Comparison of ENCODE assay signal across 24 cellular contexts in the genomic region with DNA sequence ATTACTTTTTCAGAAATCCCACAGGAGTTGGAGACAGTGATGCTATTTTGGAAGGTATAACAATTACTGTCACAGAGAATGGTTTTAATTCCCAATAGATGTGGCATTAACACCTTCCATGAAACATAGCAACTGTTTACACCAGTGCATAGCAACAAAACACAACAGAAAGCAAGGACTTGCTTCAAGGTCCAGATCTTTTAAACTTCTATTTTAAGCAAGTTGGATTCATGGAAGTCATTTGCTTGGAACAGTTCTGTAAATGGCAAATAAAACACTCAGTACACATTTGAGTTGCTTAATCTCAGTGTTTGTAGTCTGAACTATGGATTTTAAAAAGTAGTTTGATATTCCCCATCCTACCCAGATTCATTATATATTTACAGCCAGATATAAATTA.
DNase-seq lines count a peak whose midpoint lies in the region; ATAC-seq, FAIRE-seq and TF ChIP-seq lines count a peak whose summit lies in the region.
"Had no signal": no experiment of that assay in that cellular context is flagged by ENCODE, and none has a peak within 500 bp of the region (broad histone marks: within the 10 kb centered on the region; RNA-seq: fewer than 3 reads in every experiment).

No MANE protein-coding gene starts in this region.

- no peaks in the 10 kb centered on the region for H3K27me3 ChIP-seq in heart right ventricle
- no peaks in the 10 kb centered on the region for H3K27me3 ChIP-seq in right cardiac atrium (ENCODE audit: control insufficient read depth, insufficient read depth)
- H3K27me3 ChIP-seq in ovary = no peaks in the 10 kb centered on the region
- H3K27me3 ChIP-seq in CD8-positive, alpha-beta T cell (ENCODE audit: insufficient read depth, low read length) = no peaks in the 10 kb centered on the region
- H3K27me3 ChIP-seq: BLaER1 had no signal

- intact Hi-C loops in heart right ventricle (cut with DNase I) = no loop called here
- intact Hi-C loops in right cardiac atrium (cut with DNase I) = no loop called here
- intact Hi-C loops in ovary (cut with DNase I) = no loop called here
- intact Hi-C loops in CD8-positive, alpha-beta T cell (cut with DNase I, micrococcal nuclease) = no loop called here

- peaks cover 8% of the 10 kb centered on the region for H3K9me3 Mint-ChIP-seq in CD8-positive, alpha-beta T cell

- no peaks in the 10 kb centered on the region for H3K27me3 Mint-ChIP-seq in CD8-positive, alpha-beta T cell (ENCODE audit: low read depth)
- H3K27me3 Mint-ChIP-seq: CD4-positive, alpha-beta memory T cell had no signal

- DNase-seq in frontal cortex (ENCODE audit: low spot score in 2 of 2) = no peak
- DNase-seq in heart right ventricle = no peak
- no peak for DNase-seq in right cardiac atrium
- DNase-seq in myocyte (ENCODE audit: low read depth) = peak; percentile 6
- DNase-seq in ovary = no peak
- no peak for DNase-seq in CD8-positive, alpha-beta T cell
- DNase-seq: 8988T; CD4-positive, alpha-beta memory T cell; COR-L47; DMS 273 treated with DMSO at 0.1 percent for 48 hours; DMS53; DND-41; EL; GOT3; H7; HFFc6; IMR-90 had no signal

- CTCF ChIA-PET in CD8-positive, alpha-beta T cell (lab: Charles Lee) = no interaction called here

- no peak for TF ChIP-seq EP300 in ovary (IDR thresholded peaks at IDR 0.05)

- FAIRE-seq in frontal cortex (lab: Jason Lieb, UNC) = peak; percentile 33
- FAIRE-seq: GM12892, GM18507, HTR-8/SVneo had no signal

- TF ChIP-seq POLR2A in ovary (IDR thresholded peaks at IDR 0.05) = no peak

- H3K9me3 ChIP-seq in heart right ventricle (peaks cover 0 to 20% (median 0%) of the 10 kb centered on the region in 11 donors), right cardiac atrium (ENCODE audit: control insufficient read depth, low read length) (no peaks in the 10 kb centered on the region), ovary (no peaks in the 10 kb centered on the region)
- no peaks in the 10 kb centered on the region for H3K9me3 ChIP-seq in CD8-positive, alpha-beta T cell (ENCODE audit: low read length)
- H3K9me3 ChIP-seq: BLaER1 had no signal

- ATAC-seq in heart right ventricle = peak; percentile 73 to 96 (median 91)
- peak; percentile 88 to 90 for ATAC-seq in right cardiac atrium
- ATAC-seq in GM18511 (IDR thresholded peaks at IDR 0.05; ENCODE audit: unreplicated experiment) = no peak
- no peak for ATAC-seq in CD8-positive, alpha-beta T cell
- ATAC-seq: HCT116 had no signal

- H3K4me1 Mint-ChIP-seq in CD8-positive, alpha-beta T cell (ENCODE audit: low read depth) = no peaks in the 10 kb centered on the region
- H3K4me1 Mint-ChIP-seq: CD14-positive monocyte; CD4-positive, alpha-beta memory T cell had no signal

- H3K36me3 ChIP-seq in heart right ventricle = no peaks in the 10 kb centered on the region
- no peaks in the 10 kb centered on the region for H3K36me3 ChIP-seq in ovary
- no peaks in the 10 kb centered on the region for H3K36me3 ChIP-seq in CD8-positive, alpha-beta T cell (ENCODE audit: insufficient read depth, low read length)
- H3K36me3 ChIP-seq: BLaER1 had no signal

- no peak overlapping the region for H3K4me3 Mint-ChIP-seq in CD8-positive, alpha-beta T cell
- H3K4me3 Mint-ChIP-seq: CD14-positive monocyte; CD4-positive, alpha-beta memory T cell; HFFc6 had no signal

- no peaks in the 10 kb centered on the region for H3K36me3 Mint-ChIP-seq in CD8-positive, alpha-beta T cell
- H3K36me3 Mint-ChIP-seq: CD14-positive monocyte; CD4-positive, alpha-beta memory T cell had no signal

- H3K4me1 ChIP-seq in heart right ventricle (peaks cover 0 to 19% (median 12%) of the 10 kb centered on the region in 9 donors), right cardiac atrium (ENCODE audit: control insufficient read depth, insufficient read depth, low read length) (no peaks in the 10 kb centered on the region), ovary (ENCODE audit: insufficient read depth) (no peaks in the 10 kb centered on the region)
- H3K4me1 ChIP-seq in CD8-positive, alpha-beta T cell (ENCODE audit: insufficient read depth, low read length) = no peaks in the 10 kb centered on the region
- H3K4me1 ChIP-seq: BLaER1 had no signal

- no peak overlapping the region for H3K4me3 ChIP-seq in heart right ventricle
- no peak overlapping the region for H3K4me3 ChIP-seq in right cardiac atrium (ENCODE audit: low read length)
- no peak overlapping the region for H3K4me3 ChIP-seq in ovary
- no peak overlapping the region for H3K4me3 ChIP-seq in CD8-positive, alpha-beta T cell (ENCODE audit: low read depth, low read length)
- H3K4me3 ChIP-seq: BLaER1 had no signal

- H3K27ac Mint-ChIP-seq in CD8-positive, alpha-beta T cell = no peak overlapping the region
- H3K27ac Mint-ChIP-seq: CD14-positive monocyte; CD4-positive, alpha-beta memory T cell; HFFc6 had no signal

- H3K27ac ChIP-seq in heart right ventricle (peak overlapping the region; percentile 9 to 81 (median 68)), right cardiac atrium (ENCODE audit: low read length) (no peak overlapping the region), ovary (no peak overlapping the region)
- no peak overlapping the region for H3K27ac ChIP-seq in CD8-positive, alpha-beta T cell (ENCODE audit: low read depth, low read length)
- H3K27ac ChIP-seq: BLaER1 had no signal

- POLR2A ChIA-PET in CD8-positive, alpha-beta T cell (lab: Charles Lee) = no interaction called here

- TF ChIP-seq CTCF in heart right ventricle (IDR thresholded peaks at IDR 0.05) = no peak
- no peak for TF ChIP-seq CTCF in ovary (IDR thresholded peaks at IDR 0.05)
- no peak for TF ChIP-seq CTCF in CD8-positive, alpha-beta T cell (IDR thresholded peaks at IDR 0.05)

Comparison
In these comparisons a context has a peak if more than half of its experiments do, and no peak if none do; other contexts are left out.
1. H3K27ac ChIP-seq: peak in heart right ventricle (10 of 10); none in right cardiac atrium (single experiment), ovary (0 of 2) and CD8-positive, alpha-beta T cell (single experiment).
2. ATAC-seq: peak in heart right ventricle (8 of 8) and right cardiac atrium (2 of 2); none in GM18511 (single experiment) and CD8-positive, alpha-beta T cell (single experiment).